In the genomic region with DNA sequence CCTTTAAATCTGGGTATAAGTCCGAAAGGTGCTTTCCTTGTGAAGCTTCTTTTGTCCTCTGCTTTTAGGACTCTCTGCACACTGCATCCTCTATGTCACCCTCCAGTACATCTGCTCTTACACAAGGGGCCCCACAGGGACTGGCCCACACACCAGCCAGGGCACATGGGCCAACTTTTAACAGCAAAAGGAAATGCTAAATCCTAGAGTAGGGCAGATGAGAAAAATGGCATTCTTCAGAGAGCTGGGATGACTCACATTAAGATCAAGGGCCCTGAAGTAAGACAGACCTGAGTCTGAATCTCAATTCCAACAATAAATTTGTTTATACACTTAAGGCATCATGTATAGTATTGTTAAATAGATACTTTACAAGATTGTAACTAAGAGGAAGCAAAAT, we compare ENCODE assay signal across 21 cellular contexts. TPM values are rescaled to one million over a fixed set of nuclear protein-coding genes. Genes with fewer than 3 reads are reported as not detected.
DNase-seq lines count a peak whose midpoint lies in the region; ATAC-seq, FAIRE-seq and TF ChIP-seq lines count a peak whose summit lies in the region.
"Had no signal": no experiment of that assay in that cellular context is flagged by ENCODE, and none has a peak within 500 bp of the region (broad histone marks: within the 10 kb centered on the region; RNA-seq: fewer than 3 reads in every experiment).

No MANE protein-coding gene starts in this region.

- H3K27me3 ChIP-seq in Loucy (ENCODE audit: insufficient read depth, low read length, poor library complexity, severe bottlenecking), result no peaks in the 10 kb centered on the region
- no peaks in the 10 kb centered on the region for H3K27me3 ChIP-seq in endothelial cell of umbilical vein (ENCODE audit: control insufficient read depth in 2 of 2, insufficient read depth in 2 of 2, low read length in 2 of 2)
- H3K27me3 ChIP-seq: heart right ventricle, upper lobe of left lung had no signal

- no peak overlapping the region for H2AFZ ChIP-seq in Loucy (ENCODE audit: low read length)
- no peak overlapping the region for H2AFZ ChIP-seq in endothelial cell of umbilical vein (ENCODE audit: low read depth, low read length)

- TF ChIP-seq CTCF in Loucy (conservative IDR thresholded peaks at IDR 0.05; ENCODE audit: low read length) (no peak), endothelial cell of umbilical vein (IDR thresholded peaks at IDR 0.05; ENCODE audit: extremely low read depth in 1 of 2, insufficient read depth in 1 of 2, low read depth in 1 of 2, low read length in 2 of 2) (no peak)

- H3K27ac ChIP-seq in endothelial cell of umbilical vein (ENCODE audit: insufficient read depth, low read depth, low read length), result no peak overlapping the region
- H3K27ac ChIP-seq: heart right ventricle, upper lobe of left lung had no signal

- POLR2A ChIA-PET in endothelial cell of umbilical vein (lab: Charles Lee), result no interaction called here

- H3K9ac ChIP-seq in Loucy (ENCODE audit: low read depth, low read length, poor library complexity, severe bottlenecking) (no peak overlapping the region), endothelial cell of umbilical vein (replicated peaks; ENCODE audit: extremely low read depth, insufficient read depth, low read length) (no peak overlapping the region)

- H3K4me2 ChIP-seq in Loucy (ENCODE audit: low read depth, low read length, poor library complexity, severe bottlenecking) (peak overlapping the region; percentile 32), endothelial cell of umbilical vein (ENCODE audit: insufficient read depth, low read length) (no peak overlapping the region)

- H3K79me2 ChIP-seq in Loucy (ENCODE audit: insufficient read depth, low read length) (no peaks in the 10 kb centered on the region), endothelial cell of umbilical vein (ENCODE audit: control insufficient read depth, insufficient read depth, low read length) (no peaks in the 10 kb centered on the region)

- H3K9me3 ChIP-seq in Loucy (ENCODE audit: insufficient read depth, low read depth, low read length), result no peaks in the 10 kb centered on the region
- no peaks in the 10 kb centered on the region for H3K9me3 ChIP-seq in endothelial cell of umbilical vein (replicated peaks; ENCODE audit: control insufficient read depth, insufficient read depth, low read length)
- H3K9me3 ChIP-seq: heart right ventricle, upper lobe of left lung had no signal

- H3K36me3 ChIP-seq in Loucy (ENCODE audit: insufficient read depth, low read length), result no peaks in the 10 kb centered on the region
- no peaks in the 10 kb centered on the region for H3K36me3 ChIP-seq in endothelial cell of umbilical vein (ENCODE audit: control insufficient read depth in 2 of 2, extremely low read depth in 1 of 2, insufficient read depth in 2 of 2, low read length in 2 of 2)
- H3K36me3 ChIP-seq: heart right ventricle, upper lobe of left lung had no signal

- dilution Hi-C loops in endothelial cell of umbilical vein (cut with MboI; ENCODE audit: extremely low pct_ligation_motif_present, low sequenced_read_pairs), result no loop called here

- no peaks in the 10 kb centered on the region for H3K9me2 ChIP-seq in Loucy (replicated peaks; ENCODE audit: low read depth, low read length)

- CTCF ChIA-PET in endothelial cell of umbilical vein (lab: Charles Lee), result interaction anchor here (1.0 to 2.7 kb wide), 4 partner anchors 12 to 189 kb away, joined by 3 to 11 read pairs (median 4); no protein-coding TSS in a partner anchor

- H4K20me1 ChIP-seq in Loucy (ENCODE audit: insufficient read depth, low read length, poor library complexity, severe bottlenecking), result no peaks in the 10 kb centered on the region
- no peaks in the 10 kb centered on the region for H4K20me1 ChIP-seq in endothelial cell of umbilical vein (replicated peaks; ENCODE audit: control insufficient read depth, extremely low read depth, insufficient read depth, low read length)

- ATAC-seq in HG03280 (IDR thresholded peaks at IDR 0.05; ENCODE audit: unreplicated experiment) (no peak), HG02884 (IDR thresholded peaks at IDR 0.05; ENCODE audit: unreplicated experiment) (no peak), GM18868 (IDR thresholded peaks at IDR 0.05; ENCODE audit: unreplicated experiment) (no peak)
- ATAC-seq: heart right ventricle, T-helper 17 cell, WTC11 had no signal

- TF ChIP-seq POLR2A in endothelial cell of umbilical vein (IDR thresholded peaks at IDR 0.05; ENCODE audit: low read depth, low read length), result no peak

- H3K4me1 ChIP-seq in Loucy (ENCODE audit: insufficient read depth, low read length, poor library complexity, severe bottlenecking) (peaks cover 45% of the 10 kb centered on the region), endothelial cell of umbilical vein (ENCODE audit: control insufficient read depth, extremely low read depth, insufficient read depth, low read length) (peaks cover 48% of the 10 kb centered on the region)

- H3K4me3 ChIP-seq in Loucy (ENCODE audit: low read length, poor library complexity, severe bottlenecking) (no peak overlapping the region), endothelial cell of umbilical vein (replicated peaks in 1 of 3; ENCODE audit: insufficient read depth in 1 of 3, low read depth in 1 of 3, low read length in 3 of 3) (no peak overlapping the region)
- H3K4me3 ChIP-seq: heart right ventricle, upper lobe of left lung had no signal

- BruUV-seq in endothelial cell of umbilical vein (replicated peaks; lab: Mats Ljungman, UMichigan), result no TSS peak

- no peak for FAIRE-seq in endothelial cell of umbilical vein (lab: Jason Lieb, UNC)
- FAIRE-seq: colon, HTR-8/SVneo had no signal

- peaks cover 7% of the 10 kb centered on the region for H3F3A ChIP-seq in Loucy (ENCODE audit: low read depth)

- intact Hi-C loops in endothelial cell of umbilical vein (cut with micrococcal nuclease), result no loop called here

- DNase-seq in ELR (ENCODE audit: low read depth) (peak; percentile 60), endothelial cell of umbilical vein (ENCODE audit: low read depth, low spot score) (peak; percentile 10), renal cortical epithelial cell (ENCODE audit: low read depth) (peak; percentile 84), NCI-H1105 (lab: John Stamatoyannopoulos, UW) (no peak)
- DNase-seq: activated CD8-positive, alpha-beta memory T cell treated with anti-CD3 and anti-CD28 coated beads for 24 hours; amniotic stem cell; DMS 273 treated with DMSO at 0.1 percent for 48 hours; H7; heart right ventricle; NCI-H187; NK-92 treated with Interleukin-12 subunit alpha and Interleukin-12 subunit beta, amount 100 ng/mL, for 24 hours; stimulated activated naive CD4-positive, alpha-beta T cell; T-helper 17 cell; upper lobe of left lung had no signal

- H3K9me1 ChIP-seq in endothelial cell of umbilical vein (replicated peaks; ENCODE audit: control insufficient read depth, extremely low read depth, insufficient read depth, low read length), result no peaks in the 10 kb centered on the region

TF ChIP-seq in endothelial cell of umbilical vein, 7 proteins besides CTCF, POLR2A, EP300 and RAD21:
- no peak for TF ChIP-seq FOS (IDR thresholded peaks at IDR 0.05; ENCODE audit: borderline replicate concordance, insufficient read depth, low read length)
- no peak for TF ChIP-seq JUN (IDR thresholded peaks at IDR 0.05; ENCODE audit: borderline replicate concordance, insufficient read depth, insufficient read length, low read depth)
- TF ChIP-seq MAX (IDR thresholded peaks at IDR 0.05; ENCODE audit: insufficient read depth, insufficient read length), result no peak
- no peak for TF ChIP-seq GATA2 (IDR thresholded peaks at IDR 0.05; ENCODE audit: insufficient read depth, insufficient read length, low read depth, low read length)
- no peak for TF ChIP-seq POLR2AphosphoS5 (IDR thresholded peaks at IDR 0.05; ENCODE audit: insufficient read depth, low read depth, low read length)
- TF ChIP-seq MYC (IDR thresholded peaks at IDR 0.05; ENCODE audit: low read depth, low read length), result no peak
- no peak for TF ChIP-seq EZH2 (IDR thresholded peaks at IDR 0.05; ENCODE audit: borderline replicate concordance, low read depth, low read length, severe bottlenecking)

RNA-seq across cellular contexts. Expression of gene CDKN2B, which starts 40.3 kb away (rescaled TPM):
- total RNA-seq in endothelial cell of umbilical vein (2.1 and 2.3 TPM in 2 replicates), renal cortical epithelial cell (27.5 and 37.0 TPM in 2 replicates)
- polyA plus RNA-seq in endothelial cell of umbilical vein, result 1.6 and 2.1 TPM in 2 replicates
- polyA plus RNA-seq in endothelial cell of umbilical vein (2011; cell fraction: cytosol; rRNA removed), result 1.6 and 2.2 TPM in 2 replicates
- 2.1 and 4.0 TPM in 2 replicates for polyA plus RNA-seq in endothelial cell of umbilical vein (2011; cell fraction: nucleus; rRNA removed)
- 5.7 and 6.0 TPM in 2 replicates for polyA plus RNA-seq in endothelial cell of umbilical vein (2012)
- polyA minus RNA-seq in endothelial cell of umbilical vein, result 0.53 and 3.0 TPM in 2 replicates
- polyA minus RNA-seq in endothelial cell of umbilical vein (2011; cell fraction: cytosol; rRNA and poly(A)+ RNA removed), result 17.0 TPM
- 1.9 and 3.4 TPM in 2 replicates for polyA minus RNA-seq in endothelial cell of umbilical vein (2011; cell fraction: nucleus; rRNA and poly(A)+ RNA removed)

RNA-seq across cellular contexts. Expression of gene CDKN2B-AS1, which starts 54.8 kb away (rescaled TPM):
- total RNA-seq in endothelial cell of umbilical vein (1.9 and 2.4 TPM in 2 replicates), renal cortical epithelial cell (3.9 and 4.7 TPM in 2 replicates)
- polyA plus RNA-seq in endothelial cell of umbilical vein, result 0.27 and 0.44 TPM in 2 replicates
- 0.22 and 0.47 TPM in 2 replicates for polyA plus RNA-seq in endothelial cell of umbilical vein (2011; cell fraction: cytosol; rRNA removed)
- polyA plus RNA-seq in endothelial cell of umbilical vein (2011; cell fraction: nucleus; rRNA removed), result 3.1 and 3.8 TPM in 2 replicates
- 0.61 and 1.1 TPM in 2 replicates for polyA plus RNA-seq in endothelial cell of umbilical vein (2012)
- 1.8 and 2.7 TPM in 2 replicates for polyA minus RNA-seq in endothelial cell of umbilical vein
- polyA minus RNA-seq in endothelial cell of umbilical vein (2011; cell fraction: cytosol; rRNA and poly(A)+ RNA removed), result 5.3 TPM
- polyA minus RNA-seq in endothelial cell of umbilical vein (2011; cell fraction: nucleus; rRNA and poly(A)+ RNA removed), result 5.0 and 10.3 TPM in 2 replicates
- total RNA-seq: H7 had no signal
- polyA plus RNA-seq: heart right ventricle had no signal

RNA-seq across cellular contexts. Expression of gene CDKN2A, which starts 55.2 kb away (rescaled TPM):
- total RNA-seq in endothelial cell of umbilical vein (8.5 and 9.3 TPM in 2 replicates), renal cortical epithelial cell (25.0 and 36.3 TPM in 2 replicates)
- polyA plus RNA-seq in endothelial cell of umbilical vein, result 10.7 and 14.1 TPM in 2 replicates
- 5.8 and 8.1 TPM in 2 replicates for polyA plus RNA-seq in endothelial cell of umbilical vein (2011; cell fraction: cytosol; rRNA removed)
- polyA plus RNA-seq in endothelial cell of umbilical vein (2011; cell fraction: nucleus; rRNA removed), result 5.2 and 5.3 TPM in 2 replicates
- 13.2 and 23.8 TPM in 2 replicates for polyA plus RNA-seq in endothelial cell of umbilical vein (2012)
- 2.5 and 2.9 TPM in 2 replicates for polyA minus RNA-seq in endothelial cell of umbilical vein
- 182 TPM for polyA minus RNA-seq in endothelial cell of umbilical vein (2011; cell fraction: cytosol; rRNA and poly(A)+ RNA removed)
- polyA minus RNA-seq in endothelial cell of umbilical vein (2011; cell fraction: nucleus; rRNA and poly(A)+ RNA removed), result 3.3 and 3.8 TPM in 2 replicates
- total RNA-seq: H7 had no signal
